In the genomic region with DNA sequence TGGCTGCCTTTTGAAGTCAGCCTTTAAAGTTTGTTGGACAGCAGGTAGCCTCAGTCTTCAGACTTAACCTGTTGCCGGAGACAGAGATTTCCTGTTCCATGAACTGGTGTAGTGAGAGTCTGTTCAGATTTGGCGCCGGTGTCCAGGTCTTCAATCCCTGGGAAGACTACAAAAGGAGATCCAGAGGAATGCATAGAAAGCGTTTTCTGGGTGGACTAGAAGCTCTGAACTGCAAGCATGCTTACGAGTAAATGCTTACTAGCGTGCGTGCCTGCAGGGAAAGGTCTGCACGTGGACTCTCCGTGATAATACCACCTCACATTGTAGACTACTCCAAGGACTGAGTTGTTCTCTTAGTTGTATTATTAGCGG, we compare ENCODE assay signal across 8 cellular contexts. TPM values are rescaled to one million over a fixed set of nuclear protein-coding genes. Genes with fewer than 3 reads are reported as not detected.
DNase-seq lines count a peak whose midpoint lies in the region; ATAC-seq and TF ChIP-seq lines count a peak whose summit lies in the region.

No MANE protein-coding gene starts in this region.

- no CpG with 5 or more reads among the region's 10 CpGs for WGBS in neuronal stem cell (ENCODE audit: extremely low coverage in 2 of 2, insufficient read length in 2 of 2, insufficient replicate concordance in 1 of 2), 2 donors

- peaks cover 10% of the 10 kb centered on the region for H3K79me1 ChIP-seq in neuronal stem cell (ENCODE audit: low read depth, low read length)

- peak overlapping the region; percentile 80 for H3K18ac ChIP-seq in neuronal stem cell (ENCODE audit: low read length)

- H3K4me2 ChIP-seq in neuronal stem cell (ENCODE audit: insufficient read depth, low read length, poor library complexity, severe bottlenecking) = peak overlapping the region; percentile 75

- H2BK12ac ChIP-seq in neuronal stem cell (ENCODE audit: low read length) = no peak overlapping the region

- no peak for DNase-seq in activated CD4-positive, alpha-beta T cell treated with anti-CD3 and anti-CD28 coated beads for 36 hours
- no peak for DNase-seq in activated CD4-positive, alpha-beta T cell treated with anti-CD3 and anti-CD28 coated beads for 1 hour
- DNase-seq in RPMI8226 (peak; percentile 2), epithelial cell of esophagus (ENCODE audit: low read depth) (peak; percentile 31), neuronal stem cell (ENCODE audit: low spot score) (peak; percentile 26), NCI-H1092 (lab: John Stamatoyannopoulos, UW) (no peak), NCI-H1436 (lab: John Stamatoyannopoulos, UW) (no peak)

- H2BK5ac ChIP-seq in neuronal stem cell (ENCODE audit: low read length) = no peak overlapping the region

- H3K36me3 Mint-ChIP-seq in activated CD4-positive, alpha-beta T cell treated with anti-CD3 and anti-CD28 coated beads for 36 hours (ENCODE audit: low read depth) = peaks cover 25% of the 10 kb centered on the region

- H3K9me3 ChIP-seq in neuronal stem cell (replicated peaks in 1 of 2; ENCODE audit: control insufficient read depth in 2 of 2, insufficient read depth in 1 of 2, low read depth in 1 of 2, low read length in 2 of 2) = no peaks in the 10 kb centered on the region

- H2BK120ac ChIP-seq in neuronal stem cell (ENCODE audit: low read depth, low read length) = no peak overlapping the region

- no peak overlapping the region for H3K4ac ChIP-seq in neuronal stem cell (ENCODE audit: low read length)

- H3K27ac ChIP-seq in neuronal stem cell (replicated peaks; ENCODE audit: low read length) = no peak overlapping the region

- CTCF ChIA-PET in activated CD4-positive, alpha-beta T cell treated with anti-CD3 and anti-CD28 coated beads for 36 hours (lab: Charles Lee) = interaction anchor here (1.2 to 4.1 kb wide), 3 partner anchors 13 to 41 kb away, joined by 4 to 39 read pairs (median 6); a partner anchor contains a TSS

- no peak overlapping the region for H4K91ac ChIP-seq in neuronal stem cell (ENCODE audit: low read depth, low read length, poor library complexity)

- H2BK15ac ChIP-seq in neuronal stem cell (ENCODE audit: low read length) = no peak overlapping the region

- peaks cover 0 to 3% (median 0%) of the 10 kb centered on the region in 3 experiments for H3K27me3 ChIP-seq in neuronal stem cell (ENCODE audit: control insufficient read depth in 3 of 3, insufficient read depth in 3 of 3, low read depth in 1 of 3, low read length in 3 of 3)

- H3K27ac Mint-ChIP-seq in activated CD4-positive, alpha-beta T cell treated with anti-CD3 and anti-CD28 coated beads for 36 hours = peak overlapping the region; percentile 75

- peaks cover 2% of the 10 kb centered on the region for H3K27me3 Mint-ChIP-seq in activated CD4-positive, alpha-beta T cell treated with anti-CD3 and anti-CD28 coated beads for 36 hours

- peaks cover 47% of the 10 kb centered on the region for H3K4me1 Mint-ChIP-seq in activated CD4-positive, alpha-beta T cell treated with anti-CD3 and anti-CD28 coated beads for 36 hours

- peaks cover 3 to 42% of the 10 kb centered on the region in 2 donors for H3K36me3 ChIP-seq in neuronal stem cell (replicated peaks in 1 of 2; ENCODE audit: control insufficient read depth in 2 of 2, insufficient read depth in 2 of 2, low read length in 2 of 2)

- peaks cover 3 to 19% of the 10 kb centered on the region in 2 donors for H3K4me1 ChIP-seq in neuronal stem cell (ENCODE audit: control insufficient read depth in 2 of 2, insufficient read depth in 1 of 2, low read depth in 1 of 2, low read length in 2 of 2)

- no peak for ATAC-seq in activated CD4-positive, alpha-beta T cell treated with anti-CD3 and anti-CD28 coated beads for 36 hours
- ATAC-seq in GM19328 (IDR thresholded peaks at IDR 0.05; ENCODE audit: unreplicated experiment) = no peak

- peak overlapping the region; percentile 92 for H3K9ac ChIP-seq in neuronal stem cell (ENCODE audit: low read depth, low read length, poor library complexity)

- no peak for TF ChIP-seq CTCF in epithelial cell of esophagus (IDR thresholded peaks at IDR 0.05; ENCODE audit: insufficient read depth, low read depth, low read length, missing control alignments)

- intact Hi-C loops in activated CD4-positive, alpha-beta T cell treated with anti-CD3 and anti-CD28 coated beads for 36 hours (cut with DNase I, micrococcal nuclease) = loop anchor here (2.0 to 10.0 kb wide), 4 partner anchors 40 to 1102 kb away; a partner anchor contains a TSS

- H3K4me3 ChIP-seq in epithelial cell of esophagus (ENCODE audit: low read length) = peak overlapping the region; percentile 80
- peak overlapping the region; percentile 73 to 97 for H3K4me3 ChIP-seq in neuronal stem cell (ENCODE audit: low read length in 2 of 2)

- no peak overlapping the region for H3K14ac ChIP-seq in neuronal stem cell (ENCODE audit: low read length)

- no peak overlapping the region for H4K8ac ChIP-seq in neuronal stem cell (ENCODE audit: low read depth, low read length)

- no peaks in the 10 kb centered on the region for H3K9me3 Mint-ChIP-seq in activated CD4-positive, alpha-beta T cell treated with anti-CD3 and anti-CD28 coated beads for 36 hours (ENCODE audit: low read depth)

- H2AFZ ChIP-seq in neuronal stem cell (ENCODE audit: low read length) = peak overlapping the region; percentile 99

- H2AK5ac ChIP-seq in neuronal stem cell (ENCODE audit: low read depth, low read length) = peak overlapping the region; percentile 68

- POLR2A ChIA-PET in activated CD4-positive, alpha-beta T cell treated with anti-CD3 and anti-CD28 coated beads for 36 hours (lab: Charles Lee) = interaction anchor here (0.7 to 1.9 kb wide), 4 partner anchors 14 to 164 kb away, joined by 3 to 39 read pairs (median 4); a partner anchor contains a TSS

- peak overlapping the region; percentile 99 for H3K23ac ChIP-seq in neuronal stem cell (ENCODE audit: low read depth, low read length, poor library complexity)

- H3K4me3 Mint-ChIP-seq in activated CD4-positive, alpha-beta T cell treated with anti-CD3 and anti-CD28 coated beads for 36 hours = peak overlapping the region; percentile 84

RNA-seq across cellular contexts. Expression of a gene that starts 0.9 kb away (rescaled TPM):
- total RNA-seq in activated CD4-positive, alpha-beta T cell treated with anti-CD3 and anti-CD28 coated beads for 36 hours = 100 to 1,000 TPM; 117 to 123 TPM
- 124 TPM for polyA plus RNA-seq in neuronal stem cell (2013, experiment 1 of 2)
- polyA plus RNA-seq in neuronal stem cell (2013, experiment 2 of 2) = 125 TPM

RNA-seq across cellular contexts. Expression of a gene that starts 26.4 kb away (rescaled TPM):
- 1 to 10 TPM; 4.0 to 5.4 TPM for total RNA-seq in activated CD4-positive, alpha-beta T cell treated with anti-CD3 and anti-CD28 coated beads for 36 hours
- 4.9 TPM for polyA plus RNA-seq in neuronal stem cell (2013, experiment 1 of 2)
- 4.7 TPM for polyA plus RNA-seq in neuronal stem cell (2013, experiment 2 of 2)

Comparison
In these comparisons a context has a peak if more than half of its experiments do, and no peak if none do; other contexts are left out.
1. DNase-seq: peak in RPMI8226 (single experiment), epithelial cell of esophagus (single experiment) and neuronal stem cell (single experiment); none in activated CD4-positive, alpha-beta T cell treated with anti-CD3 and anti-CD28 coated beads for 36 hours (single experiment), activated CD4-positive, alpha-beta T cell treated with anti-CD3 and anti-CD28 coated beads for 1 hour (single experiment), NCI-H1092 (single experiment) and NCI-H1436 (single experiment).